ENCODE assay signal across 1 cellular context in genomic region chr9:112328545-112328944, GRCh38.
TF ChIP-seq lines count a peak whose summit lies in the region.

No MANE protein-coding gene starts in this region.

TF ChIP-seq in HepG2, 621 proteins besides CTCF, POLR2A, EP300 and RAD21 (continued from another document and continues in another):
- TF ChIP-seq, protein P1, sequence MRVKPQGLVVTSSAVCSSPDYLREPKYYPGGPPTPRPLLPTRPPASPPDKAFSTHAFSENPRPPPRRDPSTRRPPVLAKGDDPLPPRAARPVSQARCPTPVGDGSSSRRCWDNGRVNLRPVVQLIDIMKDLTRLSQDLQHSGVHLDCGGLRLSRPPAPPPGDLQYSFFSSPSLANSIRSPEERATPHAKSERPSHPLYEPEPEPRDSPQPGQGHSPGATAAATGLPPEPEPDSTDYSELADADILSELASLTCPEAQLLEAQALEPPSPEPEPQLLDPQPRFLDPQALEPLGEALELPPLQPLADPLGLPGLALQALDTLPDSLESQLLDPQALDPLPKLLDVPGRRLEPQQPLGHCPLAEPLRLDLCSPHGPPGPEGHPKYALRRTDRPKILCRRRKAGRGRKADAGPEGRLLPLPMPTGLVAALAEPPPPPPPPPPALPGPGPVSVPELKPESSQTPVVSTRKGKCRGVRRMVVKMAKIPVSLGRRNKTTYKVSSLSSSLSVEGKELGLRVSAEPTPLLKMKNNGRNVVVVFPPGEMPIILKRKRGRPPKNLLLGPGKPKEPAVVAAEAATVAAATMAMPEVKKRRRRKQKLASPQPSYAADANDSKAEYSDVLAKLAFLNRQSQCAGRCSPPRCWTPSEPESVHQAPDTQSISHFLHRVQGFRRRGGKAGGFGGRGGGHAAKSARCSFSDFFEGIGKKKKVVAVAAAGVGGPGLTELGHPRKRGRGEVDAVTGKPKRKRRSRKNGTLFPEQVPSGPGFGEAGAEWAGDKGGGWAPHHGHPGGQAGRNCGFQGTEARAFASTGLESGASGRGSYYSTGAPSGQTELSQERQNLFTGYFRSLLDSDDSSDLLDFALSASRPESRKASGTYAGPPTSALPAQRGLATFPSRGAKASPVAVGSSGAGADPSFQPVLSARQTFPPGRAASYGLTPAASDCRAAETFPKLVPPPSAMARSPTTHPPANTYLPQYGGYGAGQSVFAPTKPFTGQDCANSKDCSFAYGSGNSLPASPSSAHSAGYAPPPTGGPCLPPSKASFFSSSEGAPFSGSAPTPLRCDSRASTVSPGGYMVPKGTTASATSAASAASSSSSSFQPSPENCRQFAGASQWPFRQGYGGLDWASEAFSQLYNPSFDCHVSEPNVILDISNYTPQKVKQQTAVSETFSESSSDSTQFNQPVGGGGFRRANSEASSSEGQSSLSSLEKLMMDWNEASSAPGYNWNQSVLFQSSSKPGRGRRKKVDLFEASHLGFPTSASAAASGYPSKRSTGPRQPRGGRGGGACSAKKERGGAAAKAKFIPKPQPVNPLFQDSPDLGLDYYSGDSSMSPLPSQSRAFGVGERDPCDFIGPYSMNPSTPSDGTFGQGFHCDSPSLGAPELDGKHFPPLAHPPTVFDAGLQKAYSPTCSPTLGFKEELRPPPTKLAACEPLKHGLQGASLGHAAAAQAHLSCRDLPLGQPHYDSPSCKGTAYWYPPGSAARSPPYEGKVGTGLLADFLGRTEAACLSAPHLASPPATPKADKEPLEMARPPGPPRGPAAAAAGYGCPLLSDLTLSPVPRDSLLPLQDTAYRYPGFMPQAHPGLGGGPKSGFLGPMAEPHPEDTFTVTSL (CRISPR knock-in tag; IDR thresholded peaks at IDR 0.05; ENCODE audit: borderline replicate concordance) = peak; percentile 22; the same call in 1 of the 2 replicates
- TF ChIP-seq MIXL1 (CRISPR knock-in tag; IDR thresholded peaks at IDR 0.05) (peak; percentile 45; the same call in 1 of the 2 replicates), POGZ (CRISPR knock-in tag; IDR thresholded peaks at IDR 0.05) (peak; percentile 84), BATF2 (CRISPR knock-in tag; IDR thresholded peaks at IDR 0.05) (no peak), ZNF564 (CRISPR knock-in tag; IDR thresholded peaks at IDR 0.05) (no peak), HCFC1 (IDR thresholded peaks at IDR 0.05; ENCODE audit: low read depth, low read length) (no peak), SAP130 (CRISPR knock-in tag; IDR thresholded peaks at IDR 0.05; ENCODE audit: low read depth) (peak; percentile 39; the same call in 1 of the 2 replicates), TFE3 (CRISPR knock-in tag; IDR thresholded peaks at IDR 0.05) (no peak), NR2F6 (IDR thresholded peaks at IDR 0.05) (no peak), NR2F6 (CRISPR knock-in tag; IDR thresholded peaks at IDR 0.05) (no peak; the same call in 1 of the 2 replicates), ZNF251 (CRISPR knock-in tag; IDR thresholded peaks at IDR 0.05) (no peak), ZNF512 (CRISPR knock-in tag; IDR thresholded peaks at IDR 0.05) (no peak), EEA1 (CRISPR knock-in tag; IDR thresholded peaks at IDR 0.05; ENCODE audit: borderline replicate concordance) (no peak), CBX2 (IDR thresholded peaks at IDR 0.05; ENCODE audit: low read depth, low read length) (no peak), CBX2 (CRISPR knock-in tag; IDR thresholded peaks at IDR 0.05; ENCODE audit: low read depth) (no peak), CHD4 (IDR thresholded peaks at IDR 0.05; ENCODE audit: borderline replicate concordance, low read length) (0 out of 2 replicates have a peak, but pooled peaks have one; percentile 35), MAX (IDR thresholded peaks at IDR 0.05) (0 out of 2 replicates have a peak, but pooled peaks have one; percentile 15), ZNF329 (CRISPR knock-in tag; IDR thresholded peaks at IDR 0.05; ENCODE audit: low read depth) (peak; percentile 96), ZNF430 (CRISPR knock-in tag; IDR thresholded peaks at IDR 0.05) (no peak), HDAC1 (CRISPR knock-in tag; IDR thresholded peaks at IDR 0.05) (peak; percentile 25; the same call in 1 of the 2 replicates), ZNF253 (CRISPR knock-in tag; IDR thresholded peaks at IDR 0.05; ENCODE audit: borderline replicate concordance) (no peak), PCBP1 (IDR thresholded peaks at IDR 0.05; ENCODE audit: borderline replicate concordance, low read depth, low read length) (no peak), TARDBP (CRISPR knock-in tag; IDR thresholded peaks at IDR 0.05) (0 out of 2 replicates have a peak, but pooled peaks have one; percentile 32), MTA3 (CRISPR knock-in tag; IDR thresholded peaks at IDR 0.05) (no peak), FOXP4 (CRISPR knock-in tag; IDR thresholded peaks at IDR 0.05) (peak; percentile 53; the same call in 1 of the 2 replicates), MYC (CRISPR knock-in tag; IDR thresholded peaks at IDR 0.05; ENCODE audit: borderline replicate concordance) (no peak), MEIS2 (CRISPR knock-in tag; IDR thresholded peaks at IDR 0.05) (no peak), SRY (CRISPR knock-in tag; IDR thresholded peaks at IDR 0.05) (no peak), PAXIP1 (CRISPR knock-in tag; conservative IDR thresholded peaks at IDR 0.05) (peak; percentile 40), ETV6 (CRISPR knock-in tag; conservative IDR thresholded peaks at IDR 0.05) (no peak), ZNF510 (CRISPR knock-in tag; IDR thresholded peaks at IDR 0.05; ENCODE audit: low read depth) (no peak), HOXA5 (CRISPR knock-in tag; IDR thresholded peaks at IDR 0.05) (no peak)
- TF ChIP-seq, protein P2, sequence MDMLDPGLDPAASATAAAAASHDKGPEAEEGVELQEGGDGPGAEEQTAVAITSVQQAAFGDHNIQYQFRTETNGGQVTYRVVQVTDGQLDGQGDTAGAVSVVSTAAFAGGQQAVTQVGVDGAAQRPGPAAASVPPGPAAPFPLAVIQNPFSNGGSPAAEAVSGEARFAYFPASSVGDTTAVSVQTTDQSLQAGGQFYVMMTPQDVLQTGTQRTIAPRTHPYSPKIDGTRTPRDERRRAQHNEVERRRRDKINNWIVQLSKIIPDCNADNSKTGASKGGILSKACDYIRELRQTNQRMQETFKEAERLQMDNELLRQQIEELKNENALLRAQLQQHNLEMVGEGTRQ (IDR thresholded peaks at IDR 0.05; ENCODE audit: low read depth, low read length) = no peak
- TF ChIP-seq, protein P2 (CRISPR knock-in tag; IDR thresholded peaks at IDR 0.05; ENCODE audit: borderline replicate concordance) = no peak
- TF ChIP-seq, protein P3, sequence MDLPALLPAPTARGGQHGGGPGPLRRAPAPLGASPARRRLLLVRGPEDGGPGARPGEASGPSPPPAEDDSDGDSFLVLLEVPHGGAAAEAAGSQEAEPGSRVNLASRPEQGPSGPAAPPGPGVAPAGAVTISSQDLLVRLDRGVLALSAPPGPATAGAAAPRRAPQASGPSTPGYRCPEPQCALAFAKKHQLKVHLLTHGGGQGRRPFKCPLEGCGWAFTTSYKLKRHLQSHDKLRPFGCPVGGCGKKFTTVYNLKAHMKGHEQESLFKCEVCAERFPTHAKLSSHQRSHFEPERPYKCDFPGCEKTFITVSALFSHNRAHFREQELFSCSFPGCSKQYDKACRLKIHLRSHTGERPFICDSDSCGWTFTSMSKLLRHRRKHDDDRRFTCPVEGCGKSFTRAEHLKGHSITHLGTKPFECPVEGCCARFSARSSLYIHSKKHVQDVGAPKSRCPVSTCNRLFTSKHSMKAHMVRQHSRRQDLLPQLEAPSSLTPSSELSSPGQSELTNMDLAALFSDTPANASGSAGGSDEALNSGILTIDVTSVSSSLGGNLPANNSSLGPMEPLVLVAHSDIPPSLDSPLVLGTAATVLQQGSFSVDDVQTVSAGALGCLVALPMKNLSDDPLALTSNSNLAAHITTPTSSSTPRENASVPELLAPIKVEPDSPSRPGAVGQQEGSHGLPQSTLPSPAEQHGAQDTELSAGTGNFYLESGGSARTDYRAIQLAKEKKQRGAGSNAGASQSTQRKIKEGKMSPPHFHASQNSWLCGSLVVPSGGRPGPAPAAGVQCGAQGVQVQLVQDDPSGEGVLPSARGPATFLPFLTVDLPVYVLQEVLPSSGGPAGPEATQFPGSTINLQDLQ (CRISPR knock-in tag; IDR thresholded peaks at IDR 0.05) = no peak
